In genomic region chr17:16516594-16517018, GRCh38 we compare ENCODE assay signal across 9 cellular contexts. TPM values are rescaled to one million over a fixed set of nuclear protein-coding genes. Genes with fewer than 3 reads are reported as not detected.
DNase-seq lines count a peak whose midpoint lies in the region; ATAC-seq, FAIRE-seq and TF ChIP-seq lines count a peak whose summit lies in the region.
"Had no signal": no experiment of that assay in that cellular context is flagged by ENCODE, and none has a peak within 500 bp of the region (broad histone marks: within the 10 kb centered on the region; RNA-seq: fewer than 3 reads in every experiment).

No MANE protein-coding gene starts in this region.

- H3K9me1 ChIP-seq in keratinocyte (ENCODE audit: control insufficient read depth, extremely low read depth, insufficient read depth, low read length): no peaks in the 10 kb centered on the region

- POLR2A ChIA-PET in A673 (lab: Charles Lee; ENCODE audit: low non-redundant PET) (no interaction called here), OCI-LY7 (lab: Charles Lee) (no interaction called here)

- ATAC-seq in HG02610 (IDR thresholded peaks at IDR 0.05; ENCODE audit: unreplicated experiment) (no peak), HG02759 (IDR thresholded peaks at IDR 0.05; ENCODE audit: unreplicated experiment) (no peak)
- ATAC-seq: stimulated activated effector memory CD8-positive, alpha-beta T cell treated with anti-CD3 and anti-CD28 coated beads, Interleukin-12 subunit alpha, Interleukin-12 subunit beta, amount 100 ng/mL, for 72 hours had no signal

- H3K9ac ChIP-seq in astrocyte (ENCODE audit: low read length) (peak overlapping the region; percentile 59), keratinocyte (ENCODE audit: control insufficient read depth, extremely low read depth, insufficient read depth, low read length) (no peak overlapping the region)

- intact Hi-C loops in A673 (cut with micrococcal nuclease; ENCODE audit: unreplicated experiment): no loop called here
- intact Hi-C loops in OCI-LY7 (cut with micrococcal nuclease; ENCODE audit: unreplicated experiment): no loop called here

- CTCF ChIA-PET in A673 (lab: Charles Lee) (interaction anchor here (0.9 kb wide), 1 partner anchor 64 kb away, joined by 3 read pairs; no protein-coding TSS in a partner anchor), OCI-LY7 (lab: Charles Lee; ENCODE audit: unreplicated experiment) (no interaction called here)

- FAIRE-seq in astrocyte (lab: Jason Lieb, UNC): peak; percentile 62
- peak; percentile 9 for FAIRE-seq in keratinocyte (lab: Jason Lieb, UNC)

- H3K4me1 ChIP-seq in A673 (ENCODE audit: insufficient read depth, low read length, poor library complexity, severe bottlenecking) (peaks cover 21% of the 10 kb centered on the region), astrocyte (ENCODE audit: insufficient read depth, low read length) (peaks cover 17% of the 10 kb centered on the region), keratinocyte (ENCODE audit: control insufficient read depth, extremely low read depth, insufficient read depth, low read length) (peaks cover 8% of the 10 kb centered on the region), OCI-LY7 (ENCODE audit: insufficient read depth, low read length, poor library complexity, severe bottlenecking) (peaks cover 9% of the 10 kb centered on the region)

- TF ChIP-seq CTCF in A673 (conservative IDR thresholded peaks at IDR 0.05; ENCODE audit: low read depth, low read length): no peak
- no peak for TF ChIP-seq CTCF in astrocyte (IDR thresholded peaks at IDR 0.05; ENCODE audit: insufficient read depth, low read depth, low read length)
- TF ChIP-seq CTCF in keratinocyte (optimal IDR thresholded peaks at IDR 0.05 in 1 of 3, IDR thresholded peaks at IDR 0.05 in 1 of 3, conservative IDR thresholded peaks at IDR 0.05 in 1 of 3; ENCODE audit: extremely low read depth in 1 of 3, insufficient read depth in 2 of 3, low read length in 3 of 3): no peak
- no peak for TF ChIP-seq CTCF in OCI-LY7 (conservative IDR thresholded peaks at IDR 0.05; ENCODE audit: low read length)

- BruUV-seq in A673 (replicated peaks; lab: Mats Ljungman, UMichigan) (no TSS peak), OCI-LY7 (replicated peaks; lab: Mats Ljungman, UMichigan) (no TSS peak)

- H3K4me2 ChIP-seq in astrocyte (ENCODE audit: low read length) (peak overlapping the region; percentile 84), keratinocyte (ENCODE audit: control insufficient read depth, extremely low read depth, insufficient read depth, low read depth, low read length) (peak overlapping the region; percentile 63), OCI-LY7 (ENCODE audit: low read length) (no peak overlapping the region)

- H3K27ac Mint-ChIP-seq in astrocyte (ENCODE audit: unreplicated experiment): peak overlapping the region; percentile 71
- H3K27ac Mint-ChIP-seq: stimulated activated effector memory CD8-positive, alpha-beta T cell treated with anti-CD3 and anti-CD28 coated beads, Interleukin-12 subunit alpha, Interleukin-12 subunit beta, amount 100 ng/mL, for 72 hours had no signal

- H3K4me3 Mint-ChIP-seq in astrocyte (ENCODE audit: unreplicated experiment): peak overlapping the region; percentile 30
- H3K4me3 Mint-ChIP-seq: stimulated activated effector memory CD8-positive, alpha-beta T cell treated with anti-CD3 and anti-CD28 coated beads, Interleukin-12 subunit alpha, Interleukin-12 subunit beta, amount 100 ng/mL, for 72 hours had no signal

- peak overlapping the region; percentile 45 for H2AFZ ChIP-seq in astrocyte (ENCODE audit: low read depth, low read length)
- no peak overlapping the region for H2AFZ ChIP-seq in keratinocyte (ENCODE audit: control insufficient read depth, low read length)
- no peak overlapping the region for H2AFZ ChIP-seq in OCI-LY7 (ENCODE audit: low read length)

- no peaks in the 10 kb centered on the region for H3K27me3 Mint-ChIP-seq in astrocyte (ENCODE audit: low read depth, unreplicated experiment)

- H3K27ac ChIP-seq in A673 (ENCODE audit: low read depth, low read length, poor library complexity, severe bottlenecking): no peak overlapping the region
- H3K27ac ChIP-seq in astrocyte (ENCODE audit: low read depth, low read length): peak overlapping the region; percentile 2
- no peak overlapping the region for H3K27ac ChIP-seq in keratinocyte (ENCODE audit: control insufficient read depth, insufficient read depth, low read length)
- no peak overlapping the region for H3K27ac ChIP-seq in OCI-LY7 (ENCODE audit: low read depth, low read length, poor library complexity, severe bottlenecking)

- H3K36me3 ChIP-seq in A673 (ENCODE audit: insufficient read depth, low read length, poor library complexity, severe bottlenecking) (no peaks in the 10 kb centered on the region), astrocyte (ENCODE audit: insufficient read depth, low read length) (no peaks in the 10 kb centered on the region), keratinocyte (ENCODE audit: control insufficient read depth in 2 of 2, extremely low read depth in 1 of 2, insufficient read depth in 2 of 2, low read length in 2 of 2) (no peaks in the 10 kb centered on the region), OCI-LY7 (ENCODE audit: insufficient read depth, low read length) (no peaks in the 10 kb centered on the region)

- H3K36me3 Mint-ChIP-seq in astrocyte (ENCODE audit: low read depth, unreplicated experiment): no peaks in the 10 kb centered on the region
- H3K36me3 Mint-ChIP-seq: stimulated activated effector memory CD8-positive, alpha-beta T cell treated with anti-CD3 and anti-CD28 coated beads, Interleukin-12 subunit alpha, Interleukin-12 subunit beta, amount 100 ng/mL, for 72 hours had no signal

- DNase-seq in A673 (ENCODE audit: low spot score) (peak; percentile 68), HS-5 (ENCODE audit: low read depth) (peak; percentile 14), astrocyte (ENCODE audit: low read depth) (peak; percentile 78), keratinocyte (ENCODE audit: low read depth, low spot score) (no peak), OCI-LY7 (ENCODE audit: low spot score) (no peak), HuH-7.5 (ENCODE audit: low spot score) (no peak)

- no peaks in the 10 kb centered on the region for H3K9me2 ChIP-seq in OCI-LY7 (ENCODE audit: insufficient read depth, low read length)

- no peaks in the 10 kb centered on the region for H4K20me1 ChIP-seq in astrocyte (ENCODE audit: insufficient read depth, low read length)
- no peaks in the 10 kb centered on the region for H4K20me1 ChIP-seq in keratinocyte (ENCODE audit: control insufficient read depth, extremely low read depth, insufficient read depth, low read length)
- H4K20me1 ChIP-seq in OCI-LY7 (ENCODE audit: insufficient read depth, low read length): no peaks in the 10 kb centered on the region

- H3K9me3 ChIP-seq in A673 (ENCODE audit: low read depth, low read length, poor library complexity, severe bottlenecking) (no peaks in the 10 kb centered on the region), astrocyte (ENCODE audit: insufficient read depth, low read depth, low read length) (no peaks in the 10 kb centered on the region), keratinocyte (ENCODE audit: control insufficient read depth, low read depth, low read length) (no peaks in the 10 kb centered on the region), OCI-LY7 (ENCODE audit: low read length) (no peaks in the 10 kb centered on the region)

- H3K4me3 ChIP-seq in A673 (ENCODE audit: low read depth, low read length, poor library complexity, severe bottlenecking) (peak overlapping the region; percentile 25), astrocyte (ENCODE audit: insufficient read depth, low read depth, low read length) (peak overlapping the region; percentile 49), keratinocyte (ENCODE audit: control insufficient read depth in 2 of 3, extremely low read depth in 1 of 3, insufficient read depth in 2 of 3, low read depth in 1 of 3, low read length in 3 of 3) (peak overlapping the region in 2 of 3 experiments; percentile 9 to 15), OCI-LY7 (ENCODE audit: low read depth, low read length, poor library complexity, severe bottlenecking) (no peak overlapping the region)

- no peaks in the 10 kb centered on the region for H3K9me3 Mint-ChIP-seq in astrocyte (ENCODE audit: unreplicated experiment)
- H3K9me3 Mint-ChIP-seq: stimulated activated effector memory CD8-positive, alpha-beta T cell treated with anti-CD3 and anti-CD28 coated beads, Interleukin-12 subunit alpha, Interleukin-12 subunit beta, amount 100 ng/mL, for 72 hours had no signal

- dilution Hi-C loops in keratinocyte (cut with MboI; ENCODE audit: extremely low pct_ligation_motif_present, low sequenced_read_pairs): no loop called here

- H3K4me1 Mint-ChIP-seq in astrocyte (ENCODE audit: low read depth, unreplicated experiment): peaks cover 21% of the 10 kb centered on the region

- no peaks in the 10 kb centered on the region for H3K79me2 ChIP-seq in astrocyte (ENCODE audit: insufficient read depth, low read length)
- no peaks in the 10 kb centered on the region for H3K79me2 ChIP-seq in keratinocyte (ENCODE audit: control insufficient read depth, insufficient read depth, low read length)
- H3K79me2 ChIP-seq in OCI-LY7 (ENCODE audit: insufficient read depth, low read depth, low read length): no peaks in the 10 kb centered on the region

- H3K27me3 ChIP-seq in A673 (replicated peaks; ENCODE audit: insufficient read depth, low read depth, low read length, poor library complexity) (peaks cover 7% of the 10 kb centered on the region), astrocyte (ENCODE audit: insufficient read depth, low read length) (no peaks in the 10 kb centered on the region), keratinocyte (ENCODE audit: control insufficient read depth, extremely low read depth, insufficient read depth, low read length) (peaks cover 35% of the 10 kb centered on the region)

RNA-seq across cellular contexts. Expression of gene LRRC75A, which starts 24.6 kb away (rescaled TPM):
- 2.8 and 3.6 TPM in 2 replicates for total RNA-seq in A673 (2021)
- total RNA-seq in astrocyte: 0.36 TPM in 2 replicates
- polyA plus RNA-seq in keratinocyte: not detected in 3 replicates
- not detected for polyA plus RNA-seq in keratinocyte (2011; ENCODE audit: low read depth)
- polyA plus RNA-seq in keratinocyte (2011; cell fraction: cytosol; rRNA removed): not detected in 2 replicates
- not detected in 2 replicates for polyA plus RNA-seq in keratinocyte (2011; cell fraction: nucleus; rRNA removed)
- 0.09 and 1.6 TPM in 2 replicates for polyA plus RNA-seq in keratinocyte (2012; ENCODE audit: low replicate concordance)
- 0.10 TPM in 1 of 3 replicates, not detected in the others for polyA minus RNA-seq in keratinocyte
- not detected for polyA minus RNA-seq in keratinocyte (2011; cell fraction: cytosol; rRNA and poly(A)+ RNA removed)
- not detected in 2 replicates for polyA minus RNA-seq in keratinocyte (2011; cell fraction: nucleus; rRNA and poly(A)+ RNA removed)
- not detected in 2 replicates for total RNA-seq in OCI-LY7 (2014; rRNA removed; shearing (Covaris generic))
- not detected in 2 replicates for total RNA-seq in OCI-LY7 (2022)

RNA-seq across cellular contexts. Expression of gene ZNF287, which starts 52.4 kb away (rescaled TPM):
- total RNA-seq in A673 (2021): 10.0 and 13.7 TPM in 2 replicates
- 8.7 and 8.9 TPM in 2 replicates for total RNA-seq in astrocyte
- polyA plus RNA-seq in keratinocyte: 6.0 to 7.3 TPM (median 7.0 TPM) in 3 replicates
- 3.1 TPM for polyA plus RNA-seq in keratinocyte (2011; ENCODE audit: low read depth)
- polyA plus RNA-seq in keratinocyte (2011; cell fraction: cytosol; rRNA removed): 3.7 and 6.5 TPM in 2 replicates
- polyA plus RNA-seq in keratinocyte (2011; cell fraction: nucleus; rRNA removed): 7.7 and 9.2 TPM in 2 replicates
- polyA plus RNA-seq in keratinocyte (2012; ENCODE audit: low replicate concordance): 3.4 and 6.2 TPM in 2 replicates
- 0.26 to 1.9 TPM (median 1.8 TPM) in 3 replicates for polyA minus RNA-seq in keratinocyte
- 1.9 TPM for polyA minus RNA-seq in keratinocyte (2011; cell fraction: cytosol; rRNA and poly(A)+ RNA removed)
- 4.0 and 5.3 TPM in 2 replicates for polyA minus RNA-seq in keratinocyte (2011; cell fraction: nucleus; rRNA and poly(A)+ RNA removed)
- 4.5 and 8.5 TPM in 2 replicates for total RNA-seq in OCI-LY7 (2014; rRNA removed; shearing (Covaris generic))
- 7.0 and 9.1 TPM in 2 replicates for total RNA-seq in OCI-LY7 (2022)

Comparison
In these comparisons a context has a peak if more than half of its experiments do, and no peak if none do; other contexts are left out.
1. DNase-seq: peak in A673 (single experiment), HS-5 (single experiment) and astrocyte (single experiment); none in keratinocyte (single experiment), OCI-LY7 (single experiment) and HuH-7.5 (single experiment).